In the genomic region with DNA sequence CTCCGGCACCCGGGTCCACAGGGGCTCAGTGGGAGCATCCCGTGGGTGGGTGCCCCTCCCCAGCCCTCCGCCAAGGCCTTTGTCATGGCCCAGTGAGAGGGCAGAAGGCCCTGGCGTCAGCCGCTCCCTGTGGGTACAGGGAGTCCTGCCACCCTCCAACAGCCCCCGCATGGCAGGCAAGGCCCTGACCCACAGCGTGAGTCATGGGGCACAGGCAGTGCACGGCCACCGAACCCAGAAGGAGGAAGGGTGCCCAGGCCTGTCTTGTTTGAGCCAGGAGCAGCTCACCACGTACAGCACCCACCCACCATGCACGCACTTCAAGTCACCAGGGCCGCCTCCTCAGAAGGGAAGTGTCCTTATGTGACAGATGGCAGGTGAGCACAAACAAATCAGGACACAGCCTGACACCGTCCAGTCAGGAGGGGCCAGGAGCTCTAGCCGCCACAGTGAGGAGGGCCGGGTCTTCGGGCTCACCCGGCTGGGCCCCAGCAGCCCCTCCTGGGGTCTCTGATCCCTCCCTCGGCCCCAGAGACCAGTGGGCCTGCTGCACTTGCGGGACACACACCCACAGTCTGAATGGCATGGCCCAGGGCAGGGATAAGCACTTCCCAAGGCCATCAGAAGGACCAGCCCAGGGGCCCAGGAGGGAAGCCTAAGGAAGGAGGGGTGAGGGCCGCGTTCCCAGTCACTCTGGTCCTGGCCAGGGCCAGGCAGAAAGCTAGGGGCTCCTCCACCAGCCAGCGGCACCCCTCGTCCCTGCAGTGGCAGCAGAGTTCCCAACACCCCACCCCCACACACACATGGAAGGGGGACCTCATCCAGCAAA, we compare ENCODE assay signal across 8 cellular contexts. TPM values are rescaled to one million over a fixed set of nuclear protein-coding genes. Genes with fewer than 3 reads are reported as not detected.
DNase-seq lines count a peak whose midpoint lies in the region; ATAC-seq lines count a peak whose summit lies in the region.

No MANE protein-coding gene starts in this region.

- H3K36me3 Mint-ChIP-seq in activated CD4-positive, alpha-beta T cell treated with anti-CD3 and anti-CD28 coated beads for 36 hours (ENCODE audit: low read depth): peaks cover 3% of the 10 kb centered on the region

- no peaks in the 10 kb centered on the region for H3K27me3 Mint-ChIP-seq in activated CD4-positive, alpha-beta T cell treated with anti-CD3 and anti-CD28 coated beads for 36 hours

- H3K4me1 ChIP-seq in effector memory CD4-positive, alpha-beta T cell (ENCODE audit: control insufficient read depth, insufficient read depth, low read length, poor library complexity, severe bottlenecking): peaks cover 79% of the 10 kb centered on the region

- DNase-seq in activated CD4-positive, alpha-beta T cell treated with anti-CD3 and anti-CD28 coated beads for 36 hours: peak; percentile 80
- DNase-seq in effector memory CD4-positive, alpha-beta T cell: peak; percentile 22 to 32 (median 22)
- peak; percentile 73 for DNase-seq in stimulated activated CD4-positive, alpha-beta T cell treated with anti-CD3 and anti-CD28 coated beads, Interleukin-15, amount 100 ng/mL, for 24 hours
- DNase-seq in foreskin melanocyte (no peak), AG08396 (ENCODE audit: low spot score) (no peak), NCI-H2107 treated with DMSO at 0.1 percent for 48 hours (lab: John Stamatoyannopoulos, UW; ENCODE audit: unreplicated experiment) (no peak)

- H3K27ac ChIP-seq in effector memory CD4-positive, alpha-beta T cell (ENCODE audit: insufficient read depth, low read length, poor library complexity, severe bottlenecking): peak overlapping the region; percentile 87

- H3K9me3 ChIP-seq in effector memory CD4-positive, alpha-beta T cell (ENCODE audit: control insufficient read depth, low read length): no peaks in the 10 kb centered on the region

- H3K27ac Mint-ChIP-seq in activated CD4-positive, alpha-beta T cell treated with anti-CD3 and anti-CD28 coated beads for 36 hours: peak overlapping the region; percentile 91

- H3K27me3 ChIP-seq in effector memory CD4-positive, alpha-beta T cell (replicated peaks; ENCODE audit: control insufficient read depth, insufficient read depth, low read length, poor library complexity, severe bottlenecking): no peaks in the 10 kb centered on the region

- ATAC-seq in GM19035 (IDR thresholded peaks at IDR 0.05; ENCODE audit: unreplicated experiment) (peak; percentile 37), HG03066 (IDR thresholded peaks at IDR 0.05; ENCODE audit: low read depth, unreplicated experiment) (peak; percentile 38)
- ATAC-seq in activated CD4-positive, alpha-beta T cell treated with anti-CD3 and anti-CD28 coated beads for 36 hours: peak; percentile 45

- H3K9me3 Mint-ChIP-seq in activated CD4-positive, alpha-beta T cell treated with anti-CD3 and anti-CD28 coated beads for 36 hours (ENCODE audit: low read depth): no peaks in the 10 kb centered on the region

- peaks cover 7% of the 10 kb centered on the region for H3K36me3 ChIP-seq in effector memory CD4-positive, alpha-beta T cell (ENCODE audit: control insufficient read depth, insufficient read depth, low read length)

- intact Hi-C loops in activated CD4-positive, alpha-beta T cell treated with anti-CD3 and anti-CD28 coated beads for 36 hours (cut with DNase I, micrococcal nuclease): loop anchor here (1.0 to 5.0 kb wide), 9 partner anchors 13 to 946 kb away; partner anchors contain the start of genes BIN1 (in 1 of the 2), ERCC3 (in 1 of the 2), GYPC (in 1 of the 2) and IWS1 (in 1 of the 2)

- peaks cover 77% of the 10 kb centered on the region for H3K4me1 Mint-ChIP-seq in activated CD4-positive, alpha-beta T cell treated with anti-CD3 and anti-CD28 coated beads for 36 hours

- POLR2A ChIA-PET in activated CD4-positive, alpha-beta T cell treated with anti-CD3 and anti-CD28 coated beads for 36 hours (lab: Charles Lee): interaction anchor here (0.6 to 0.9 kb wide), 2 partner anchors 16 to 305 kb away, joined by 3 read pairs; no protein-coding TSS in a partner anchor

- peak overlapping the region; percentile 70 for H3K4me3 ChIP-seq in effector memory CD4-positive, alpha-beta T cell (ENCODE audit: insufficient read depth, low read depth, low read length, poor library complexity, severe bottlenecking)

- peak overlapping the region; percentile 82 for H3K4me3 Mint-ChIP-seq in activated CD4-positive, alpha-beta T cell treated with anti-CD3 and anti-CD28 coated beads for 36 hours

- CTCF ChIA-PET in activated CD4-positive, alpha-beta T cell treated with anti-CD3 and anti-CD28 coated beads for 36 hours (lab: Charles Lee): interaction anchor here (1.0 to 1.5 kb wide), 3 partner anchors 10 to 14 kb away, joined by 4 to 12 read pairs (median 7); no protein-coding TSS in a partner anchor

RNA-seq across cellular contexts. Expression of gene BIN1, which starts 25.8 kb away (rescaled TPM):
- total RNA-seq in activated CD4-positive, alpha-beta T cell treated with anti-CD3 and anti-CD28 coated beads for 36 hours: 10 to 100 TPM; 65.2 to 71.0 TPM

Comparison
In these comparisons a context has a peak if more than half of its experiments do, and no peak if none do; other contexts are left out.
1. DNase-seq: peak in activated CD4-positive, alpha-beta T cell treated with anti-CD3 and anti-CD28 coated beads for 36 hours (single experiment), effector memory CD4-positive, alpha-beta T cell (3 of 3) and stimulated activated CD4-positive, alpha-beta T cell treated with anti-CD3 and anti-CD28 coated beads, Interleukin-15, amount 100 ng/mL, for 24 hours (single experiment); none in foreskin melanocyte (single experiment), AG08396 (single experiment) and NCI-H2107 treated with DMSO at 0.1 percent for 48 hours (single experiment).
2. Peak in every context shown above with its lines, with median percentiles within 50 percentile points of each other: ATAC-seq.